1 cellular context compared by ENCODE assay signal in the genomic region with DNA sequence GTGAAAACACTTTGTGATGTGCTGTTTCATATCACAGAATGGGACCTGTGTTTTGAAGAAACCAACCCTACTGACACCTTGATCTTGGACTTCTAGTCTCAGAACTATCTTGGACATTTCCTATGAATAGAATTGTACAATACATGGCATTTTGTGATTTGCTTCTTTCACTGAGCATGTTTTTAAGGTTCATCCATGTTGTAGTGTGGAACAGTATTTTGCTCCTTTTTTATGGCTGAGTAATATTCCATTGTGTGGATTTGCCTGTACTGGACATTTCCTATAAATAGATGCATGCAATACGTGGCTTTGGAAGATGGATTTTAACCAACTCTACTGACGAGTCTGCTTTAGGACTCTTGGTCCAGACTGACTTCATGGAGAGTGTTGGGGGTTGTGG.
TF ChIP-seq lines count a peak whose summit lies in the region.

No MANE protein-coding gene starts in this region.

TF ChIP-seq in GM12878, 131 proteins besides CTCF, POLR2A, EP300 and RAD21:
- TF ChIP-seq TCF3 (IDR thresholded peaks at IDR 0.05; ENCODE audit: borderline replicate concordance, insufficient read depth, low read depth, low read length) (no peak), ZNF217 (IDR thresholded peaks at IDR 0.05) (0 out of 2 replicates have a peak, but pooled peaks have one; percentile 47)
